ENCODE assay signal across 1 cellular context in genomic region chr20:47678130-47678453, GRCh38.
TF ChIP-seq lines count a peak whose summit lies in the region.

No MANE protein-coding gene starts in this region.

TF ChIP-seq in HepG2, 621 proteins besides CTCF, POLR2A, EP300 and RAD21 (continued from another document):
- TF ChIP-seq, protein P1, sequence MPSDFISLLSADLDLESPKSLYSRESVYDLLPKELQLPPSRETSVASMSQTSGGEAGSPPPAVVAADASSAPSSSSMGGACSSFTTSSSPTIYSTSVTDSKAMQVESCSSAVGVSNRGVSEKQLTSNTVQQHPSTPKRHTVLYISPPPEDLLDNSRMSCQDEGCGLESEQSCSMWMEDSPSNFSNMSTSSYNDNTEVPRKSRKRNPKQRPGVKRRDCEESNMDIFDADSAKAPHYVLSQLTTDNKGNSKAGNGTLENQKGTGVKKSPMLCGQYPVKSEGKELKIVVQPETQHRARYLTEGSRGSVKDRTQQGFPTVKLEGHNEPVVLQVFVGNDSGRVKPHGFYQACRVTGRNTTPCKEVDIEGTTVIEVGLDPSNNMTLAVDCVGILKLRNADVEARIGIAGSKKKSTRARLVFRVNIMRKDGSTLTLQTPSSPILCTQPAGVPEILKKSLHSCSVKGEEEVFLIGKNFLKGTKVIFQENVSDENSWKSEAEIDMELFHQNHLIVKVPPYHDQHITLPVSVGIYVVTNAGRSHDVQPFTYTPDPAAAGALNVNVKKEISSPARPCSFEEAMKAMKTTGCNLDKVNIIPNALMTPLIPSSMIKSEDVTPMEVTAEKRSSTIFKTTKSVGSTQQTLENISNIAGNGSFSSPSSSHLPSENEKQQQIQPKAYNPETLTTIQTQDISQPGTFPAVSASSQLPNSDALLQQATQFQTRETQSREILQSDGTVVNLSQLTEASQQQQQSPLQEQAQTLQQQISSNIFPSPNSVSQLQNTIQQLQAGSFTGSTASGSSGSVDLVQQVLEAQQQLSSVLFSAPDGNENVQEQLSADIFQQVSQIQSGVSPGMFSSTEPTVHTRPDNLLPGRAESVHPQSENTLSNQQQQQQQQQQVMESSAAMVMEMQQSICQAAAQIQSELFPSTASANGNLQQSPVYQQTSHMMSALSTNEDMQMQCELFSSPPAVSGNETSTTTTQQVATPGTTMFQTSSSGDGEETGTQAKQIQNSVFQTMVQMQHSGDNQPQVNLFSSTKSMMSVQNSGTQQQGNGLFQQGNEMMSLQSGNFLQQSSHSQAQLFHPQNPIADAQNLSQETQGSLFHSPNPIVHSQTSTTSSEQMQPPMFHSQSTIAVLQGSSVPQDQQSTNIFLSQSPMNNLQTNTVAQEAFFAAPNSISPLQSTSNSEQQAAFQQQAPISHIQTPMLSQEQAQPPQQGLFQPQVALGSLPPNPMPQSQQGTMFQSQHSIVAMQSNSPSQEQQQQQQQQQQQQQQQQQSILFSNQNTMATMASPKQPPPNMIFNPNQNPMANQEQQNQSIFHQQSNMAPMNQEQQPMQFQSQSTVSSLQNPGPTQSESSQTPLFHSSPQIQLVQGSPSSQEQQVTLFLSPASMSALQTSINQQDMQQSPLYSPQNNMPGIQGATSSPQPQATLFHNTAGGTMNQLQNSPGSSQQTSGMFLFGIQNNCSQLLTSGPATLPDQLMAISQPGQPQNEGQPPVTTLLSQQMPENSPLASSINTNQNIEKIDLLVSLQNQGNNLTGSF (CRISPR knock-in tag; IDR thresholded peaks at IDR 0.05), result 0 out of 2 replicates have a peak, but pooled peaks have one; percentile 18
- TF ChIP-seq PRPF4 (IDR thresholded peaks at IDR 0.05; ENCODE audit: low read depth, low read length, poor library complexity, severe bottlenecking), result no peak
- TF ChIP-seq ZKSCAN8 (CRISPR knock-in tag; IDR thresholded peaks at IDR 0.05; ENCODE audit: borderline replicate concordance), result no peak
- 0 out of 2 replicates have a peak, but pooled peaks have one; percentile 16 for TF ChIP-seq DNMT1 (CRISPR knock-in tag; IDR thresholded peaks at IDR 0.05)
- TF ChIP-seq MEIS2 (CRISPR knock-in tag; IDR thresholded peaks at IDR 0.05), result no peak
- peak; percentile 4 for TF ChIP-seq IKZF4 (CRISPR knock-in tag; IDR thresholded peaks at IDR 0.05; ENCODE audit: borderline replicate concordance, low read depth, not compliant biosample characterization)
- TF ChIP-seq, protein P2, sequence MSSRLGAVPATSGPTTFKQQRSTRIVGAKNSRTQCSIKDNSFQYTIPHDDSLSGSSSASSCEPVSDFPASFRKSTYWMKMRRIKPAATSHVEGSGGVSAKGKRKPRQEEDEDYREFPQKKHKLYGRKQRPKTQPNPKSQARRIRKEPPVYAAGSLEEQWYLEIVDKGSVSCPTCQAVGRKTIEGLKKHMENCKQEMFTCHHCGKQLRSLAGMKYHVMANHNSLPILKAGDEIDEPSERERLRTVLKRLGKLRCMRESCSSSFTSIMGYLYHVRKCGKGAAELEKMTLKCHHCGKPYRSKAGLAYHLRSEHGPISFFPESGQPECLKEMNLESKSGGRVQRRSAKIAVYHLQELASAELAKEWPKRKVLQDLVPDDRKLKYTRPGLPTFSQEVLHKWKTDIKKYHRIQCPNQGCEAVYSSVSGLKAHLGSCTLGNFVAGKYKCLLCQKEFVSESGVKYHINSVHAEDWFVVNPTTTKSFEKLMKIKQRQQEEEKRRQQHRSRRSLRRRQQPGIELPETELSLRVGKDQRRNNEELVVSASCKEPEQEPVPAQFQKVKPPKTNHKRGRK (CRISPR knock-in tag; IDR thresholded peaks at IDR 0.05), result no peak
- 0 out of 2 replicates have a peak, but pooled peaks have one; percentile 72 for TF ChIP-seq EED (CRISPR knock-in tag; IDR thresholded peaks at IDR 0.05)
- no peak for TF ChIP-seq IKZF1 (IDR thresholded peaks at IDR 0.05)
- TF ChIP-seq SMAD1 (CRISPR knock-in tag; IDR thresholded peaks at IDR 0.05; ENCODE audit: borderline replicate concordance, low read depth), result 0 out of 2 replicates have a peak, but pooled peaks have one; percentile 0
